ENCODE assay signal across 19 cellular contexts in genomic region chr2:179239838-179240237, GRCh38. TPM values are rescaled to one million over a fixed set of nuclear protein-coding genes. Genes with fewer than 3 reads are reported as not detected.
DNase-seq lines count a peak whose midpoint lies in the region; ATAC-seq and TF ChIP-seq lines count a peak whose summit lies in the region.
"Had no signal": no experiment of that assay in that cellular context is flagged by ENCODE, and none has a peak within 500 bp of the region (broad histone marks: within the 10 kb centered on the region; RNA-seq: fewer than 3 reads in every experiment).

No MANE protein-coding gene starts in this region.

- H3K4me1 ChIP-seq in smooth muscle cell (ENCODE audit: low read depth), result peaks cover 23% of the 10 kb centered on the region

- H3K36me3 ChIP-seq in KOPT-K1 (ENCODE audit: insufficient read depth, low read length) (no peaks in the 10 kb centered on the region), smooth muscle cell (ENCODE audit: low read depth) (no peaks in the 10 kb centered on the region)
- H3K36me3 ChIP-seq: brain microvascular endothelial cell, Peyer's patch, sigmoid colon, tibial nerve had no signal

- H3K4me3 Mint-ChIP-seq in activated naive CD4-positive, alpha-beta T cell treated with anti-CD3 and anti-CD28 coated beads, Interleukin-2, amount 50 U/mL, for 24 hours, result peak overlapping the region; percentile 6
- peak overlapping the region; percentile 36 for H3K4me3 Mint-ChIP-seq in activated naive CD8-positive, alpha-beta T cell treated with anti-CD3 and anti-CD28 coated beads, Interleukin-2, amount 10 ng/mL, durations not matched to agents 7 days and 5 days
- H3K4me3 Mint-ChIP-seq: effector memory CD8-positive, alpha-beta T cell; stimulated activated effector memory CD8-positive, alpha-beta T cell treated with anti-CD3 and anti-CD28 coated beads, Interleukin-12 subunit alpha, Interleukin-12 subunit beta, amount 100 ng/mL, for 72 hours had no signal

- ATAC-seq in activated naive CD8-positive, alpha-beta T cell treated with anti-CD3 and anti-CD28 coated beads, Interleukin-2, amount 10 ng/mL, durations not matched to agents 7 days and 5 days (ENCODE audit: low read depth), result no peak
- ATAC-seq in GM18907 (IDR thresholded peaks at IDR 0.05; ENCODE audit: unreplicated experiment), result no peak
- ATAC-seq: effector memory CD8-positive, alpha-beta T cell; stimulated activated effector memory CD8-positive, alpha-beta T cell treated with anti-CD3 and anti-CD28 coated beads, Interleukin-12 subunit alpha, Interleukin-12 subunit beta, amount 100 ng/mL, for 72 hours had no signal

- H3K27ac ChIP-seq in KOPT-K1 (ENCODE audit: low read depth, low read length, poor library complexity, severe bottlenecking) (peak overlapping the region; percentile 14), smooth muscle cell (ENCODE audit: low read depth) (peak overlapping the region; percentile 55)
- H3K27ac ChIP-seq: brain microvascular endothelial cell, parathyroid adenoma, sigmoid colon had no signal

- DNase-seq in activated naive CD4-positive, alpha-beta T cell treated with Interleukin-2 at 50 U/mL for 16 hours, result no peak
- DNase-seq in activated naive CD8-positive, alpha-beta T cell treated with anti-CD3 and anti-CD28 coated beads, Interleukin-2, amount 10 ng/mL, durations not matched to agents 7 days and 5 days, result no peak
- no peak for DNase-seq in smooth muscle cell (lab: John Stamatoyannopoulos, UW; ENCODE audit: unreplicated experiment)
- no peak for DNase-seq in NOMO-1 treated with DMSO at 0.1 percent for 48 hours (lab: John Stamatoyannopoulos, UW; ENCODE audit: unreplicated experiment)
- DNase-seq in GM10266 (ENCODE audit: extremely low spot score), result no peak
- DNase-seq: activated CD8-positive, alpha-beta memory T cell treated with anti-CD3 and anti-CD28 coated beads, Interleukin-2, amount 50 U/mL, for 48 hours; brain microvascular endothelial cell; effector memory CD8-positive, alpha-beta T cell; GF-D8; NCI-H1694; Peyer's patch; sigmoid colon had no signal

- H3K4me1 Mint-ChIP-seq in activated naive CD4-positive, alpha-beta T cell treated with anti-CD3 and anti-CD28 coated beads, Interleukin-2, amount 50 U/mL, for 24 hours, result peaks cover 49% of the 10 kb centered on the region
- peaks cover 30% of the 10 kb centered on the region for H3K4me1 Mint-ChIP-seq in activated naive CD8-positive, alpha-beta T cell treated with anti-CD3 and anti-CD28 coated beads, Interleukin-2, amount 10 ng/mL, durations not matched to agents 7 days and 5 days
- H3K4me1 Mint-ChIP-seq: stimulated activated effector memory CD8-positive, alpha-beta T cell treated with anti-CD3 and anti-CD28 coated beads, Interleukin-12 subunit alpha, Interleukin-12 subunit beta, amount 100 ng/mL, for 72 hours had no signal

- H3K9me3 Mint-ChIP-seq in activated naive CD4-positive, alpha-beta T cell treated with anti-CD3 and anti-CD28 coated beads, Interleukin-2, amount 50 U/mL, for 24 hours, result peaks cover 8% of the 10 kb centered on the region
- peaks cover 1% of the 10 kb centered on the region for H3K9me3 Mint-ChIP-seq in activated naive CD8-positive, alpha-beta T cell treated with anti-CD3 and anti-CD28 coated beads, Interleukin-2, amount 10 ng/mL, durations not matched to agents 7 days and 5 days

- H3K79me2 ChIP-seq in smooth muscle cell (ENCODE audit: low read depth), result peaks cover 98% of the 10 kb centered on the region

- H3K9ac ChIP-seq in smooth muscle cell (ENCODE audit: low read depth), result no peak overlapping the region
- H3K9ac ChIP-seq: parathyroid adenoma had no signal

- peak overlapping the region; percentile 27 for H3K4me2 ChIP-seq in smooth muscle cell

- no peaks in the 10 kb centered on the region for H3K36me3 Mint-ChIP-seq in activated naive CD4-positive, alpha-beta T cell treated with anti-CD3 and anti-CD28 coated beads, Interleukin-2, amount 50 U/mL, for 24 hours
- H3K36me3 Mint-ChIP-seq in activated naive CD8-positive, alpha-beta T cell treated with anti-CD3 and anti-CD28 coated beads, Interleukin-2, amount 10 ng/mL, durations not matched to agents 7 days and 5 days, result peaks cover 14% of the 10 kb centered on the region
- H3K36me3 Mint-ChIP-seq: stimulated activated effector memory CD8-positive, alpha-beta T cell treated with anti-CD3 and anti-CD28 coated beads, Interleukin-12 subunit alpha, Interleukin-12 subunit beta, amount 100 ng/mL, for 72 hours had no signal

- 87% methylated on average over 2 of the region's 2 CpGs for WGBS in smooth muscle cell (ENCODE audit: low lambda C conversion rate)

- H3K27me3 ChIP-seq in smooth muscle cell (ENCODE audit: low read depth), result no peaks in the 10 kb centered on the region
- H3K27me3 ChIP-seq: brain microvascular endothelial cell, Peyer's patch, sigmoid colon, tibial nerve had no signal

- H3K27me3 Mint-ChIP-seq in activated naive CD4-positive, alpha-beta T cell treated with anti-CD3 and anti-CD28 coated beads, Interleukin-2, amount 50 U/mL, for 24 hours, result peaks cover 5% of the 10 kb centered on the region
- H3K27me3 Mint-ChIP-seq in activated naive CD8-positive, alpha-beta T cell treated with anti-CD3 and anti-CD28 coated beads, Interleukin-2, amount 10 ng/mL, durations not matched to agents 7 days and 5 days, result peaks cover 3% of the 10 kb centered on the region
- H3K27me3 Mint-ChIP-seq: CD4-positive, CD25-positive, alpha-beta regulatory T cell; effector memory CD8-positive, alpha-beta T cell had no signal

- H4K20me1 ChIP-seq in smooth muscle cell (ENCODE audit: low read depth), result peaks cover 73% of the 10 kb centered on the region

- no peaks in the 10 kb centered on the region for H3K9me3 ChIP-seq in KOPT-K1 (ENCODE audit: insufficient read depth, low read length, poor library complexity, severe bottlenecking)
- no peaks in the 10 kb centered on the region for H3K9me3 ChIP-seq in smooth muscle cell (replicated peaks; ENCODE audit: low read depth)
- H3K9me3 ChIP-seq: Peyer's patch, sigmoid colon, tibial nerve had no signal

- no peak overlapping the region for H2AFZ ChIP-seq in smooth muscle cell (ENCODE audit: low read depth)
- H2AFZ ChIP-seq: parathyroid adenoma had no signal

- POLR2A ChIA-PET in activated naive CD8-positive, alpha-beta T cell treated with anti-CD3 and anti-CD28 coated beads, Interleukin-2, amount 10 ng/mL, durations not matched to agents 7 days and 5 days (lab: Charles Lee), result interaction anchor here (1.1 kb wide), 2 partner anchors 15 to 190 kb away, joined by 3 to 5 read pairs; partner anchors contain the start of gene CCDC141

- H3K4me3 ChIP-seq in smooth muscle cell, result no peak overlapping the region
- H3K4me3 ChIP-seq: Peyer's patch, sigmoid colon, tibial nerve had no signal

- TF ChIP-seq CTCF in smooth muscle cell (IDR thresholded peaks at IDR 0.05; ENCODE audit: borderline replicate concordance, insufficient read depth, poor library complexity, severe bottlenecking) (no peak), GM10266 (IDR thresholded peaks at IDR 0.05; ENCODE audit: control insufficient read depth, insufficient read depth, low read depth, missing control alignments) (no peak)

- H3F3A ChIP-seq in smooth muscle cell (ENCODE audit: low read depth), result no peaks in the 10 kb centered on the region

- peak overlapping the region; percentile 53 for H3K27ac Mint-ChIP-seq in activated naive CD4-positive, alpha-beta T cell treated with anti-CD3 and anti-CD28 coated beads, Interleukin-2, amount 50 U/mL, for 24 hours
- peak overlapping the region; percentile 53 for H3K27ac Mint-ChIP-seq in activated naive CD8-positive, alpha-beta T cell treated with anti-CD3 and anti-CD28 coated beads, Interleukin-2, amount 10 ng/mL, durations not matched to agents 7 days and 5 days
- H3K27ac Mint-ChIP-seq: effector memory CD8-positive, alpha-beta T cell; stimulated activated effector memory CD8-positive, alpha-beta T cell treated with anti-CD3 and anti-CD28 coated beads, Interleukin-12 subunit alpha, Interleukin-12 subunit beta, amount 100 ng/mL, for 72 hours had no signal

RNA-seq across cellular contexts. Expression of gene SESTD1, which starts 24.8 kb away (rescaled TPM):
- total RNA-seq in activated naive CD8-positive, alpha-beta T cell treated with anti-CD3 and anti-CD28 coated beads, Interleukin-2, amount 10 ng/mL, durations not matched to agents 7 days and 5 days, result 10 to 100 TPM; 10.4 to 14.9 TPM
- total RNA-seq in smooth muscle cell, result 29.1 and 31.8 TPM in 2 replicates
- 50.3 and 82.3 TPM in 2 replicates for polyA plus RNA-seq in smooth muscle cell
